In the genomic region with DNA sequence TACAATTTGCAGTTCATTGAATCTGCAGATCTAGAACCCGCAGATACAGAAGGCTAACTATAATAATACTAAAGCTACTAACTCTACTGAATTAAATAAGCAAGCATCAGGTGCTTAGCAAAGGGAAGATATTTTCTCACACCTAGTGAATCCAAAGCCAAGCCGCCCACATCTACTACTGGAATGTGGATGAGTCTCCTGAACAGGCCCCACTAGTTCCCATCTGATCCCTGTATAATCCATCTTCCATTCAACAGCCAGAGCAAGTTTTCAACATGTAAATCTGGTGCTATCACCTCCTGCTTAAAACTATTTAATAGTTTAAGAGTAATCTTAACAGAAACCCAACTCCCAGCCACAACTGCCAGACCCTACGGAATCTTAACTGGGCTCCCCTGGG, we compare ENCODE assay signal across 26 cellular contexts.
"Had no signal": no experiment of that assay in that cellular context is flagged by ENCODE, and none has a peak within 500 bp of the region (broad histone marks: within the 10 kb centered on the region; RNA-seq: fewer than 3 reads in every experiment).

No MANE protein-coding gene starts in this region.

- H3K9me3 Mint-ChIP-seq: effector memory CD8-positive, alpha-beta T cell had no signal

- H3K4me1 ChIP-seq: prostate gland had no signal

- H3K36me3 ChIP-seq: prostate gland, right atrium auricular region, stomach, thyroid gland, upper lobe of left lung had no signal

- H3K27me3 Mint-ChIP-seq: effector memory CD8-positive, alpha-beta T cell; memory B cell; naive thymus-derived CD8-positive, alpha-beta T cell had no signal

- H3K4me3 ChIP-seq: coronary artery, lung, prostate gland, right atrium auricular region, smooth muscle cell, stomach, thyroid gland, upper lobe of left lung had no signal

- H3K27ac Mint-ChIP-seq: memory B cell, nephron progenitor cell had no signal

- H3K27ac ChIP-seq: coronary artery, prostate gland, right atrium auricular region, stomach, thyroid gland, upper lobe of left lung had no signal

- FAIRE-seq: endometrium, keratinocyte, urothelium cell line had no signal

- H3K4me2 ChIP-seq: smooth muscle cell had no signal

- H3K4me3 Mint-ChIP-seq: effector memory CD8-positive, alpha-beta T cell; memory B cell; naive thymus-derived CD8-positive, alpha-beta T cell; nephron progenitor cell had no signal

- H3K9me3 ChIP-seq: prostate gland, right atrium auricular region, thyroid gland, upper lobe of left lung had no signal

- ATAC-seq: effector memory CD8-positive, alpha-beta T cell; left lobe of liver; naive thymus-derived CD8-positive, alpha-beta T cell; sciatic nerve had no signal

- H3K27me3 ChIP-seq: right atrium auricular region, stomach, thyroid gland, upper lobe of left lung had no signal

- DNase-seq: effector memory CD8-positive, alpha-beta T cell; foreskin melanocyte; hypothalamus; midbrain; naive thymus-derived CD8-positive, alpha-beta T cell; nephron progenitor cell; nucleus accumbens; stimulated activated CD4-positive, alpha-beta T cell treated with anti-CD3 and anti-CD28 coated beads, Interleukin-12 subunit alpha, Interleukin-12 subunit beta, amount 100 ng/mL, for 4 hours; stimulated activated CD4-positive, alpha-beta T cell treated with anti-CD3 and anti-CD28 coated beads, Interleukin-1b, Interleukin-23, amount 100 ng/mL, for 48 hours; stimulated activated CD4-positive, alpha-beta T cell treated with anti-CD3 and anti-CD28 coated beads, Interleukin-4, amount 100 ng/mL, for 1 hour; stimulated activated CD8-positive, alpha-beta memory T cell treated with anti-CD3 and anti-CD28 coated beads, Interleukin-4, amount 100 ng/mL, for 48 hours; stimulated activated naive CD4-positive, alpha-beta T cell treated with Interleukin-2 at 50 U/mL for 16 hours; stomach; thyroid gland; upper lobe of left lung had no signal
